25 cellular contexts compared by ENCODE assay signal in genomic region chr13:85710545-85710944, GRCh38.
"Had no signal": no experiment of that assay in that cellular context is flagged by ENCODE, and none has a peak within 500 bp of the region (broad histone marks: within the 10 kb centered on the region; RNA-seq: fewer than 3 reads in every experiment).

No MANE protein-coding gene starts in this region.

- H3K9me3 ChIP-seq: ascending aorta, breast epithelium, colonic mucosa had no signal

- DNase-seq: activated CD4-positive, alpha-beta memory T cell treated with anti-CD3 and anti-CD28 coated beads, Interleukin-2, amount 10 ng/mL, durations not matched to agents 7 days and 5 days; activated CD4-positive, alpha-beta T cell treated with anti-CD3 and anti-CD28 coated beads for 1 hour; activated CD4-positive, alpha-beta T cell treated with anti-CD3 and anti-CD28 coated beads for 4 hours; activated CD4-positive, alpha-beta T cell treated with anti-CD3 and anti-CD28 coated beads, Interleukin-2, amount 10 ng/mL, durations not matched to agents 7 days and 5 days; activated CD4-positive, alpha-beta T cell treated with anti-CD3 and anti-CD28 coated beads, Interleukin-2, amount 50 U/mL, for 4 hours; activated CD8-positive, alpha-beta memory T cell treated with anti-CD3 and anti-CD28 coated beads, Interleukin-2, amount 50 U/mL, for 48 hours; activated gamma-delta T cell; activated naive CD4-positive, alpha-beta T cell; activated naive CD4-positive, alpha-beta T cell treated with anti-CD3 and anti-CD28 coated beads, Interleukin-2, amount 10 ng/mL, durations not matched to agents 7 days and 5 days; activated naive CD8-positive, alpha-beta T cell treated with anti-CD3 and anti-CD28 coated beads, Interleukin-2, amount 10 ng/mL, durations not matched to agents 7 days and 5 days; activated T-cell treated with anti-CD3 and anti-CD28 coated beads for 4 hours; activated T-cell treated with anti-CD3 and anti-CD28 coated beads, Interleukin-2, amount 50 U/mL, for 24 hours; activated T-cell treated with anti-CD3 and anti-CD28 coated beads, Interleukin-2, amount 50 U/mL, for 72 hours; central memory CD4-positive, alpha-beta T cell; cerebellar nuclear complex; colonic mucosa; effector memory CD4-positive, alpha-beta T cell; endodermal cell; foreskin fibroblast; head of caudate nucleus; T-helper 17 cell; T1000 had no signal

- H3K4me3 ChIP-seq: ascending aorta, breast epithelium, cardiac muscle cell, colonic mucosa had no signal

- H3K27me3 ChIP-seq: ascending aorta, breast epithelium, cardiac muscle cell, colonic mucosa had no signal

- H3K36me3 ChIP-seq: ascending aorta, breast epithelium, cardiac muscle cell, colonic mucosa had no signal

- H3K27ac ChIP-seq: ascending aorta, breast epithelium, cardiac muscle cell, colonic mucosa had no signal

- H3K4me1 ChIP-seq: ascending aorta, breast epithelium, colonic mucosa had no signal
